ENCODE assay signal across 1 cellular context in genomic region chr19:4717191-4717965, GRCh38.
TF ChIP-seq lines count a peak whose summit lies in the region.

No MANE protein-coding gene starts in this region.

TF ChIP-seq in WTC11, 78 proteins besides CTCF, POLR2A, EP300 and RAD21 (continued from another document):
- TF ChIP-seq, protein P1, sequence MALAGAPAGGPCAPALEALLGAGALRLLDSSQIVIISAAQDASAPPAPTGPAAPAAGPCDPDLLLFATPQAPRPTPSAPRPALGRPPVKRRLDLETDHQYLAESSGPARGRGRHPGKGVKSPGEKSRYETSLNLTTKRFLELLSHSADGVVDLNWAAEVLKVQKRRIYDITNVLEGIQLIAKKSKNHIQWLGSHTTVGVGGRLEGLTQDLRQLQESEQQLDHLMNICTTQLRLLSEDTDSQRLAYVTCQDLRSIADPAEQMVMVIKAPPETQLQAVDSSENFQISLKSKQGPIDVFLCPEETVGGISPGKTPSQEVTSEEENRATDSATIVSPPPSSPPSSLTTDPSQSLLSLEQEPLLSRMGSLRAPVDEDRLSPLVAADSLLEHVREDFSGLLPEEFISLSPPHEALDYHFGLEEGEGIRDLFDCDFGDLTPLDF (CRISPR knock-in tag; IDR thresholded peaks at IDR 0.05): no peak
- TF ChIP-seq NFE2L1 (CRISPR knock-in tag; IDR thresholded peaks at IDR 0.05) (no peak), ETV6 (CRISPR knock-in tag; IDR thresholded peaks at IDR 0.05) (no peak), ZBTB21 (CRISPR knock-in tag; IDR thresholded peaks at IDR 0.05; ENCODE audit: borderline replicate concordance) (no peak), NFATC4 (CRISPR knock-in tag; IDR thresholded peaks at IDR 0.05) (no peak), GABPB1 (CRISPR knock-in tag; IDR thresholded peaks at IDR 0.05) (no peak), JAZF1 (CRISPR knock-in tag; IDR thresholded peaks at IDR 0.05) (no peak), ZNF396 (CRISPR knock-in tag; IDR thresholded peaks at IDR 0.05; ENCODE audit: borderline replicate concordance) (no peak), NR3C1 (CRISPR knock-in tag; conservative IDR thresholded peaks at IDR 0.05; ENCODE audit: low read depth) (no peak), TEAD1 (CRISPR knock-in tag; IDR thresholded peaks at IDR 0.05) (no peak), ZNF425 (CRISPR knock-in tag; conservative IDR thresholded peaks at IDR 0.05) (no peak), ZNF281 (CRISPR knock-in tag; IDR thresholded peaks at IDR 0.05) (no peak)
- TF ChIP-seq, protein P2, sequence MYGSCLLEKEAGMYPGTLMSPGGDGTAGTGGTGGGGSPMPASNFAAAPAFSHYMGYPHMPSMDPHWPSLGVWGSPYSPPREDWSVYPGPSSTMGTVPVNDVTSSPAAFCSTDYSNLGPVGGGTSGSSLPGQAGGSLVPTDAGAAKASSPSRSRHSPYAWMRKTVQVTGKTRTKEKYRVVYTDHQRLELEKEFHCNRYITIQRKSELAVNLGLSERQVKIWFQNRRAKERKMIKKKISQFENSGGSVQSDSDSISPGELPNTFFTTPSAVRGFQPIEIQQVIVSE (CRISPR knock-in tag; IDR thresholded peaks at IDR 0.05; ENCODE audit: borderline replicate concordance): no peak
- TF ChIP-seq, protein P3, sequence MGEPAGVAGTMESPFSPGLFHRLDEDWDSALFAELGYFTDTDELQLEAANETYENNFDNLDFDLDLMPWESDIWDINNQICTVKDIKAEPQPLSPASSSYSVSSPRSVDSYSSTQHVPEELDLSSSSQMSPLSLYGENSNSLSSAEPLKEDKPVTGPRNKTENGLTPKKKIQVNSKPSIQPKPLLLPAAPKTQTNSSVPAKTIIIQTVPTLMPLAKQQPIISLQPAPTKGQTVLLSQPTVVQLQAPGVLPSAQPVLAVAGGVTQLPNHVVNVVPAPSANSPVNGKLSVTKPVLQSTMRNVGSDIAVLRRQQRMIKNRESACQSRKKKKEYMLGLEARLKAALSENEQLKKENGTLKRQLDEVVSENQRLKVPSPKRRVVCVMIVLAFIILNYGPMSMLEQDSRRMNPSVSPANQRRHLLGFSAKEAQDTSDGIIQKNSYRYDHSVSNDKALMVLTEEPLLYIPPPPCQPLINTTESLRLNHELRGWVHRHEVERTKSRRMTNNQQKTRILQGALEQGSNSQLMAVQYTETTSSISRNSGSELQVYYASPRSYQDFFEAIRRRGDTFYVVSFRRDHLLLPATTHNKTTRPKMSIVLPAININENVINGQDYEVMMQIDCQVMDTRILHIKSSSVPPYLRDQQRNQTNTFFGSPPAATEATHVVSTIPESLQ (CRISPR knock-in tag; IDR thresholded peaks at IDR 0.05): no peak
TF ChIP-seq in WTC11: peak in this region for 0.
